1 cellular context compared by ENCODE assay signal in the genomic region with DNA sequence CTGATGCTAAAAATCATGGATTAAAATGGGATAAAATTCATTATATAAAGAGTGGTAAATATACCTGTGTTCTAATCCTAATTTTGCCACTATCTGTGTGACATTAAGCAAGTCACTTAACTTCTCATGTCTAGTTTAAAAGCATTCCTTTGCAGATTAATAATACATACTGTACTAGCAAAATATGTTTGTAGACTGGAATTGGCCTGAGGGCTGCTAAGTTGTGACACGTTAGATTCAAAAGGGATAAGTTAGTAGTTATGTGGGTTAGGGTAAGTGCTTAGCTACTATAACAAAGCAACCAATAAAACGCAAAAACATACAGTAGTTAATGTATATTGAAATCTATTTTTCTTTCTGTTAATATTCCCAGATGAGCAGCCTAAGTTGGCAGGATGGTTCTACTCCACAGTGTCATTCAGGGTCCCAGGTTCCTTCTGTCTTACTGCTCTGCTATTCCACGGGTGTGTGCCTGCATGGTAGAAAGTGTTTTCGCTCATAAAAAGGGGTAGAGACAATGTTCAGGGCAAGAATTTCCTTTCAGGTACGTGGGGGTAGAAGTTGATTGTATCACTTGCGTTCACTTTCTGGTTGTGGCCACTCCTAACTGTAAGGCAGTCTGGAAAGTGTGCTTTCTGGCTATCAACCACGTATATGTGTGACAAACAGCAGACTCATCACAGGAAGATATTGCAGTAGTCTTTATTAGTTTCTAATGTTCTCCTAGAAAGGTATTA.
A peak's percentile ranks its signal among the peaks of the same experiment; 100 is the strongest.
TF ChIP-seq lines count a peak whose summit lies in the region.

No MANE protein-coding gene starts in this region.

TF ChIP-seq in HepG2, 621 proteins besides CTCF, POLR2A, EP300 and RAD21:
- TF ChIP-seq RBM22 (optimal IDR thresholded peaks at IDR 0.05; ENCODE audit: low read length) (peak; percentile 51), ZMYM3 (CRISPR knock-in tag; IDR thresholded peaks at IDR 0.05) (no peak)
